Comparison of ENCODE assay signal across 18 cellular contexts in genomic region chr2:67702937-67703336, GRCh38.
"Had no signal": no experiment of that assay in that cellular context is flagged by ENCODE, and none has a peak within 500 bp of the region (broad histone marks: within the 10 kb centered on the region; RNA-seq: fewer than 3 reads in every experiment).

No MANE protein-coding gene starts in this region.

- H3K4me2 ChIP-seq: SK-N-SH had no signal

- H3K27ac ChIP-seq: RWPE1 had no signal

- DNase-seq: IMR-90, Karpas-422, KG1, MM.1S, NCI-H1092 treated with DMSO at 0.1 percent for 48 hours, NCI-H1436, NCI-H187, NCI-H2171, NCI-H345, NCI-H446 treated with DMSO at 0.1 percent for 48 hours, NCI-H510A treated with DMSO at 0.1 percent for 48 hours, NCI-H526, NCI-H82, SHP77, SW 1271, T-helper 1 cell had no signal

- H3K9ac ChIP-seq: SK-N-SH had no signal
